In genomic region chr18:58800582-58800981, GRCh38 we compare ENCODE assay signal across 15 cellular contexts.
DNase-seq lines count a peak whose midpoint lies in the region; ATAC-seq and TF ChIP-seq lines count a peak whose summit lies in the region.
"Had no signal": no experiment of that assay in that cellular context is flagged by ENCODE, and none has a peak within 500 bp of the region (broad histone marks: within the 10 kb centered on the region; RNA-seq: fewer than 3 reads in every experiment).

No MANE protein-coding gene starts in this region.

- peak overlapping the region; percentile 46 for H3K27ac Mint-ChIP-seq in neural progenitor cell
- no peak overlapping the region for H3K27ac Mint-ChIP-seq in activated naive CD8-positive, alpha-beta T cell treated with anti-CD3 and anti-CD28 coated beads, Interleukin-2, amount 50 U/mL, for 24 hours
- H3K27ac Mint-ChIP-seq: activated naive CD4-positive, alpha-beta T cell treated with anti-CD3 and anti-CD28 coated beads, Interleukin-2, amount 50 U/mL, for 24 hours had no signal

- H3F3A ChIP-seq in neural progenitor cell (ENCODE audit: low read depth) = peaks cover 8% of the 10 kb centered on the region

- peaks cover 12% of the 10 kb centered on the region for H3K27me3 Mint-ChIP-seq in neural progenitor cell (ENCODE audit: insufficient read depth, low read depth)
- H3K27me3 Mint-ChIP-seq in activated naive CD8-positive, alpha-beta T cell treated with anti-CD3 and anti-CD28 coated beads, Interleukin-2, amount 50 U/mL, for 24 hours = peaks cover 12% of the 10 kb centered on the region

- no peak overlapping the region for H2AFZ ChIP-seq in neural progenitor cell (replicated peaks)

- no peak overlapping the region for H3K27ac ChIP-seq in neural progenitor cell
- H3K27ac ChIP-seq: thoracic aorta had no signal

- peaks cover 9% of the 10 kb centered on the region for H3K4me1 ChIP-seq in neural progenitor cell

- no peaks in the 10 kb centered on the region for H4K20me1 ChIP-seq in neural progenitor cell (ENCODE audit: low read depth)

- H3K9ac ChIP-seq in neural progenitor cell = no peak overlapping the region

- peaks cover 2% of the 10 kb centered on the region for H3K9me3 Mint-ChIP-seq in neural progenitor cell
- H3K9me3 Mint-ChIP-seq in activated naive CD8-positive, alpha-beta T cell treated with anti-CD3 and anti-CD28 coated beads, Interleukin-2, amount 50 U/mL, for 24 hours = no peaks in the 10 kb centered on the region
- H3K9me3 Mint-ChIP-seq: activated naive CD4-positive, alpha-beta T cell treated with anti-CD3 and anti-CD28 coated beads, Interleukin-2, amount 50 U/mL, for 24 hours had no signal

- DNase-seq in neural progenitor cell (ENCODE audit: low spot score) = no peak
- no peak for DNase-seq in UCSD-AML1 (lab: John Stamatoyannopoulos, UW; ENCODE audit: unreplicated experiment)
- DNase-seq in GM19238 (ENCODE audit: insufficient read length, low spot score) = no peak
- DNase-seq in activated naive CD8-positive, alpha-beta T cell treated with anti-CD3 and anti-CD28 coated beads, Interleukin-2, amount 50 U/mL, for 24 hours = no peak
- DNase-seq in AG08395 (ENCODE audit: low spot score) = no peak
- DNase-seq: activated CD4-positive, alpha-beta T cell treated with anti-CD3 and anti-CD28 coated beads for 4 hours; H9; stimulated activated CD4-positive, alpha-beta T cell treated with anti-CD3 and anti-CD28 coated beads, Interleukin-2, amount 100 ng/mL, for 24 hours had no signal

- no peaks in the 10 kb centered on the region for H3K27me3 ChIP-seq in neural progenitor cell

- H3K36me3 ChIP-seq in neural progenitor cell = no peaks in the 10 kb centered on the region
- H3K36me3 ChIP-seq: thoracic aorta had no signal

- no peaks in the 10 kb centered on the region for H3K9me3 ChIP-seq in neural progenitor cell (ENCODE audit: low read depth)
- H3K9me3 ChIP-seq: thoracic aorta had no signal

- H3K79me2 ChIP-seq in neural progenitor cell (ENCODE audit: low read depth) = no peaks in the 10 kb centered on the region

- TF ChIP-seq CTCF in neural progenitor cell (IDR thresholded peaks at IDR 0.05) = no peak

- H3K36me3 Mint-ChIP-seq in neural progenitor cell = no peaks in the 10 kb centered on the region
- H3K36me3 Mint-ChIP-seq in activated naive CD8-positive, alpha-beta T cell treated with anti-CD3 and anti-CD28 coated beads, Interleukin-2, amount 50 U/mL, for 24 hours (ENCODE audit: low read depth) = no peaks in the 10 kb centered on the region

- H3K4me3 ChIP-seq in neural progenitor cell = no peak overlapping the region
- H3K4me3 ChIP-seq: thoracic aorta had no signal

- no peak overlapping the region for H3K4me3 Mint-ChIP-seq in neural progenitor cell
- no peak overlapping the region for H3K4me3 Mint-ChIP-seq in activated naive CD8-positive, alpha-beta T cell treated with anti-CD3 and anti-CD28 coated beads, Interleukin-2, amount 50 U/mL, for 24 hours
- H3K4me3 Mint-ChIP-seq: activated naive CD4-positive, alpha-beta T cell treated with anti-CD3 and anti-CD28 coated beads, Interleukin-2, amount 50 U/mL, for 24 hours; H9; neural crest cell had no signal

- ATAC-seq in GM19043 (IDR thresholded peaks at IDR 0.05; ENCODE audit: low read depth, unreplicated experiment) (peak; percentile 84), HG02588 (IDR thresholded peaks at IDR 0.05; ENCODE audit: unreplicated experiment) (peak; percentile 90), HG03571 (IDR thresholded peaks at IDR 0.05; ENCODE audit: unreplicated experiment) (peak; percentile 81)
- no peak for ATAC-seq in activated naive CD8-positive, alpha-beta T cell treated with anti-CD3 and anti-CD28 coated beads, Interleukin-2, amount 50 U/mL, for 24 hours
- ATAC-seq: Panc1 had no signal

- H3K4me1 Mint-ChIP-seq in neural progenitor cell = peaks cover 27% of the 10 kb centered on the region
- no peaks in the 10 kb centered on the region for H3K4me1 Mint-ChIP-seq in activated naive CD8-positive, alpha-beta T cell treated with anti-CD3 and anti-CD28 coated beads, Interleukin-2, amount 50 U/mL, for 24 hours
- H3K4me1 Mint-ChIP-seq: activated naive CD4-positive, alpha-beta T cell treated with anti-CD3 and anti-CD28 coated beads, Interleukin-2, amount 50 U/mL, for 24 hours had no signal

- no peak overlapping the region for H3K4me2 ChIP-seq in neural progenitor cell
